ENCODE assay signal across 8 cellular contexts in genomic region chr7:95684037-95684436, GRCh38.
A peak's percentile ranks its signal among the peaks of the same experiment; 100 is the strongest.
DNase-seq lines count a peak whose midpoint lies in the region; ATAC-seq, FAIRE-seq and TF ChIP-seq lines count a peak whose summit lies in the region.

No MANE protein-coding gene starts in this region.

- peak; percentile 50 for TF ChIP-seq CTCF in DOHH2 (IDR thresholded peaks at IDR 0.05; ENCODE audit: low read depth, low read length, poor library complexity, severe bottlenecking)
- peak; percentile 21 to 37 (median 26); a peak in 3 of 6 replicates for TF ChIP-seq CTCF in GM12878 (IDR thresholded peaks at IDR 0.05 in 2 of 3, conservative IDR thresholded peaks at IDR 0.05 in 1 of 3; ENCODE audit: control insufficient read depth in 2 of 3, extremely low read depth in 1 of 3, insufficient read depth in 1 of 3, low read depth in 3 of 3, low read length in 3 of 3)

- intact Hi-C loops in GM12878 (cut with micrococcal nuclease; ENCODE audit: unreplicated experiment), result loop anchor here (10.0 kb wide), 1 partner anchor 1029 kb away; the partner anchor contains the start of gene SGCE

- ATAC-seq in GM12878, result peak; percentile 67
- no peak for ATAC-seq in GM21529 (IDR thresholded peaks at IDR 0.05; ENCODE audit: unreplicated experiment)
- no peak for ATAC-seq in HG03469 (IDR thresholded peaks at IDR 0.05; ENCODE audit: unreplicated experiment)

- FAIRE-seq in GM12878 (lab: Jason Lieb, UNC), result no peak

- CTCF ChIA-PET in GM12878 (lab: Yijun Ruan, JAX), result interaction anchor here (0.9 to 6.8 kb wide), 21 partner anchors 7 to 1234 kb away, joined by 3 to 141 read pairs (median 6); no protein-coding TSS in a partner anchor

- no peak overlapping the region for H3K4me3 ChIP-seq in DOHH2 (ENCODE audit: low read length)
- no peak overlapping the region for H3K4me3 ChIP-seq in GM12878

- no peak for TF ChIP-seq EP300 in GM12878 (IDR thresholded peaks at IDR 0.05; ENCODE audit: borderline replicate concordance in 1 of 2, control insufficient read depth in 1 of 2, low read depth in 2 of 2, low read length in 2 of 2)

- RAD21 ChIA-PET in GM12878 (lab: Charles Lee; ENCODE audit: unreplicated experiment), result interaction anchor here (1.0 to 4.7 kb wide), 8 partner anchors 11 to 1235 kb away, joined by 3 to 70 read pairs (median 10); no protein-coding TSS in a partner anchor

- no peak overlapping the region for H2AFZ ChIP-seq in GM12878 (ENCODE audit: control insufficient read depth, low read depth, low read length)

- no peaks in the 10 kb centered on the region for H3F3A ChIP-seq in DOHH2 (ENCODE audit: control insufficient read depth, insufficient read depth)

- WGBS in GM12878 (ENCODE audit: insufficient coverage, insufficient replicate concordance, low lambda C conversion rate, missing lambda C conversion rate), result 44% methylated on average over 2 of the region's 2 CpGs

- in situ Hi-C loops in GM12878 (cut with MboI), result loop anchor here (5.0 to 25.0 kb wide), 2 partner anchors 172 to 1247 kb away; no protein-coding TSS in a partner anchor

- no peak overlapping the region for H3K4me2 ChIP-seq in DOHH2 (ENCODE audit: low read length)
- no peak overlapping the region for H3K4me2 ChIP-seq in GM12878 (ENCODE audit: control insufficient read depth, insufficient read depth)

- no TSS peak for BruUV-seq in GM12878 (replicated peaks; lab: Mats Ljungman, UMichigan)

- no peak overlapping the region for H3K27ac ChIP-seq in DOHH2 (ENCODE audit: low read depth, low read length)
- H3K27ac ChIP-seq in GM12878 (ENCODE audit: control insufficient read depth, insufficient read depth), result no peak overlapping the region

- H3K79me2 ChIP-seq in DOHH2 (ENCODE audit: control insufficient read depth, low read length), result no peaks in the 10 kb centered on the region
- no peaks in the 10 kb centered on the region for H3K79me2 ChIP-seq in GM12878 (ENCODE audit: control insufficient read depth, insufficient read depth, low read length)

- POLR2A ChIA-PET in GM12878 (lab: Charles Lee), result no interaction called here

- H3K9me3 ChIP-seq in DOHH2 (ENCODE audit: control insufficient read depth, insufficient read depth, low read length) (no peaks in the 10 kb centered on the region), GM12878 (replicated peaks; ENCODE audit: control insufficient read depth, insufficient read depth, low read length) (no peaks in the 10 kb centered on the region)

- H3K9ac ChIP-seq in GM12878 (ENCODE audit: control insufficient read depth, insufficient read depth, low read length), result no peak overlapping the region

- no peaks in the 10 kb centered on the region for H3K36me3 ChIP-seq in DOHH2 (ENCODE audit: control insufficient read depth, low read length)
- no peaks in the 10 kb centered on the region for H3K36me3 ChIP-seq in GM12878 (ENCODE audit: control insufficient read depth in 2 of 2, insufficient read depth in 2 of 2, low read length in 1 of 2)

- SMC1A ChIA-PET in GM12878 (lab: Charles Lee; ENCODE audit: uncharacterized antibody, unreplicated experiment), result interaction anchor here (0.9 to 5.0 kb wide), 19 partner anchors 10 to 1233 kb away, joined by 3 to 92 read pairs (median 5); no protein-coding TSS in a partner anchor

- H3K27me3 ChIP-seq in DOHH2 (ENCODE audit: control insufficient read depth, low read length) (no peaks in the 10 kb centered on the region), GM12878 (replicated peaks in 1 of 2; ENCODE audit: control insufficient read depth in 2 of 2, insufficient read depth in 2 of 2, low read length in 1 of 2) (no peaks in the 10 kb centered on the region; a peak in 1 of 4 replicates)

- H4K20me1 ChIP-seq in DOHH2 (ENCODE audit: control insufficient read depth, insufficient read depth, low read depth, low read length), result no peaks in the 10 kb centered on the region
- no peaks in the 10 kb centered on the region for H4K20me1 ChIP-seq in GM12878 (ENCODE audit: control insufficient read depth, insufficient read depth)

- peak; percentile 52 for TF ChIP-seq RAD21 in GM12878 (IDR thresholded peaks at IDR 0.05; ENCODE audit: insufficient read depth, low read depth, low read length)

- H3K4me1 ChIP-seq in DOHH2 (ENCODE audit: control insufficient read depth, low read length) (no peaks in the 10 kb centered on the region), GM12878 (ENCODE audit: control insufficient read depth, insufficient read depth, low read length) (no peaks in the 10 kb centered on the region)

- DNase-seq in NCI-H146 treated with DMSO at 0.1 percent for 48 hours (lab: John Stamatoyannopoulos, UW; ENCODE audit: unreplicated experiment) (peak; percentile 30), GM12878 (ENCODE audit: low read depth, low spot score) (no peak), kidney glomerular epithelial cell (lab: John Stamatoyannopoulos, UW) (peak; percentile 55), NCI-H1436 (lab: John Stamatoyannopoulos, UW) (no peak)
- DNase-seq in stimulated activated CD4-positive, alpha-beta T cell treated with anti-CD3 and anti-CD28 coated beads, Interleukin-4, amount 100 ng/mL, for 1 hour, result no peak

- no peak for TF ChIP-seq POLR2A in GM12878 (IDR thresholded peaks at IDR 0.05; ENCODE audit: low read depth, low read length)

- no peaks in the 10 kb centered on the region for H3K9me2 ChIP-seq in DOHH2 (replicated peaks; ENCODE audit: control insufficient read depth, low read length)

TF ChIP-seq in GM12878, 131 proteins besides CTCF, POLR2A, EP300 and RAD21:
- peak; percentile 28; the same call in 1 of the 2 replicates for TF ChIP-seq SMC3 (IDR thresholded peaks at IDR 0.05; ENCODE audit: borderline replicate concordance, low read length)
- no peak for TF ChIP-seq SREBF2 (IDR thresholded peaks at IDR 0.05; ENCODE audit: low read length)
- no peak for TF ChIP-seq YBX1 (IDR thresholded peaks at IDR 0.05)
- TF ChIP-seq NR2F1 (conservative IDR thresholded peaks at IDR 0.05), result no peak
TF ChIP-seq in GM12878: peak in this region for 1.

Comparison
In these comparisons a context has a peak if more than half of its experiments do, and no peak if none do; other contexts are left out.
1. DNase-seq: peak in NCI-H146 treated with DMSO at 0.1 percent for 48 hours (single experiment) and kidney glomerular epithelial cell (single experiment); none in GM12878 (single experiment), NCI-H1436 (single experiment) and stimulated activated CD4-positive, alpha-beta T cell treated with anti-CD3 and anti-CD28 coated beads, Interleukin-4, amount 100 ng/mL, for 1 hour (single experiment).